ENCODE assay signal across 9 cellular contexts in the genomic region with DNA sequence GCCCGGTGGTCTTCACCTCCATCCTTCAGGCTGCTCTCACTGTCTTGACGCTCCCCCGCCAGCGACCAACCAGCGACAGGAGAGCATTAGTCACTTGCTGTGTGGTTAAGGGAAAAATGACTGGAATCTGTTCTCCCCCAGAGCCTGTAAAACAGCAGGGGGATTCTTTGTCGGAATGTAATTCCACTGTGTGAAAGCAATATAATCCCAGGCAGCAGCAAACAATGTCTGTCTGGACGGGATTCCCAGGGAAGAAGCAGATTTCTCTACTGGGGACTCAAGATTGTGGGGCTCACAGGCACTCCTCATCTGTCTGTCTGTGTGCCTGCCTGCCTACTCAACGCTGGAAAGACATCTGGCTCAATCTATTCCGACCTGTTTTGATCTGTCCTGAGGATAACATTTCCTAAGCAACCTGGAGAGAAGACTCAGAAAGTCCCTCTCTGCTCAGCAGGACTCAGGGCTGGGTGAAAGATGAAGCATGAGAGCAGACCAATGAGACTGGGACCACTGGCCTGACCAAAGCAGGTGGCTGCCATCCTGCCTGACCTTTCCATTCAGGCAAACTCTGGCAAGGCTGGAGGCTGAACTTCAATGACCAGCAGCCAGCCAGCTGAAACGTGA. TPM values are rescaled to one million over a fixed set of nuclear protein-coding genes. Genes with fewer than 3 reads are reported as not detected.
DNase-seq lines count a peak whose midpoint lies in the region; ATAC-seq and TF ChIP-seq lines count a peak whose summit lies in the region.
"Had no signal": no experiment of that assay in that cellular context is flagged by ENCODE, and none has a peak within 500 bp of the region (broad histone marks: within the 10 kb centered on the region; RNA-seq: fewer than 3 reads in every experiment).

No MANE protein-coding gene starts in this region.

- H3K4me1 ChIP-seq in HEK293 (ENCODE audit: control insufficient read depth, insufficient read depth, low read length) (peaks cover 20% of the 10 kb centered on the region), ascending aorta (peaks cover 5 to 63% of the 10 kb centered on the region in 2 donors), iPS-20b (ENCODE audit: insufficient read depth, low read length) (peaks cover 23% of the 10 kb centered on the region), tibial artery (peaks cover 4 to 90% (median 75%) of the 10 kb centered on the region in 4 donors), mucosa of descending colon (ENCODE audit: low read depth) (no peaks in the 10 kb centered on the region)
- H3K4me1 ChIP-seq: body of pancreas had no signal

- CTCF ChIA-PET in HEK293 (lab: Yijun Ruan, JAX): no interaction called here

- H3K27me3 ChIP-seq in ascending aorta: no peaks in the 10 kb centered on the region
- H3K27me3 ChIP-seq in iPS-20b (ENCODE audit: insufficient read depth, low read length): no peaks in the 10 kb centered on the region
- H3K27me3 ChIP-seq in tibial artery: no peaks in the 10 kb centered on the region
- H3K27me3 ChIP-seq: body of pancreas had no signal

- DNase-seq in ascending aorta (ENCODE audit: low spot score in 2 of 2) (peak in 1 of 2 donors; percentile 65), tibial artery (no peak), mucosa of descending colon (no peak), NCI-H128 (lab: John Stamatoyannopoulos, UW; ENCODE audit: unreplicated experiment) (no peak), KG1 (lab: John Stamatoyannopoulos, UW) (no peak)
- no peak for DNase-seq in stimulated activated naive CD8-positive, alpha-beta T cell treated with anti-CD3 and anti-CD28 coated beads, Interleukin-15, amount 100 ng/mL, for 72 hours
- DNase-seq: body of pancreas had no signal

- no peaks in the 10 kb centered on the region for H3K4me1 Mint-ChIP-seq in stimulated activated naive CD8-positive, alpha-beta T cell treated with anti-CD3 and anti-CD28 coated beads, Interleukin-15, amount 100 ng/mL, for 72 hours

- TF ChIP-seq CTCF in HEK293 (tag by site-specific recombination; IDR thresholded peaks at IDR 0.05) (no peak), ascending aorta (IDR thresholded peaks at IDR 0.05) (no peak), tibial artery (IDR thresholded peaks at IDR 0.05) (no peak), mucosa of descending colon (IDR thresholded peaks at IDR 0.05) (no peak)

- H3K27ac ChIP-seq in HEK293 (ENCODE audit: extremely low read depth, low read depth, low read length) (peak overlapping the region; percentile 66), ascending aorta (peak overlapping the region; percentile 88 to 92), iPS-20b (ENCODE audit: low read length) (no peak overlapping the region), tibial artery (peak overlapping the region; percentile 78 to 86)
- H3K27ac ChIP-seq: body of pancreas had no signal

- intact Hi-C loops in ascending aorta (cut with DNase I): no loop called here
- intact Hi-C loops in tibial artery (cut with DNase I; ENCODE audit: low total_unique reads): loop anchor here (5.0 kb wide), 1 partner anchor 53 kb away; a partner anchor contains a TSS
- intact Hi-C loops in mucosa of descending colon (cut with DNase I, micrococcal nuclease): no loop called here

- no peaks in the 10 kb centered on the region for H3K9me3 Mint-ChIP-seq in stimulated activated naive CD8-positive, alpha-beta T cell treated with anti-CD3 and anti-CD28 coated beads, Interleukin-15, amount 100 ng/mL, for 72 hours

- ATAC-seq in mucosa of descending colon: no peak
- ATAC-seq in stimulated activated naive CD8-positive, alpha-beta T cell treated with anti-CD3 and anti-CD28 coated beads, Interleukin-15, amount 100 ng/mL, for 72 hours: no peak
- ATAC-seq: body of pancreas had no signal

- H3K4me3 ChIP-seq in HEK293 (ENCODE audit: low read depth, low read length) (no peak overlapping the region; the same call in 1 of the 2 replicates), ascending aorta (no peak overlapping the region), iPS-20b (ENCODE audit: low read length) (peak overlapping the region; percentile 8; the same call in 1 of the 2 replicates), tibial artery (no peak overlapping the region), mucosa of descending colon (no peak overlapping the region)
- H3K4me3 ChIP-seq: body of pancreas had no signal

- H3K36me3 ChIP-seq in HEK293 (ENCODE audit: control insufficient read depth in 2 of 2, insufficient read depth in 1 of 2, low read length in 2 of 2) (no peaks in the 10 kb centered on the region; a peak in 1 of 3 replicates), ascending aorta (peaks cover 11 to 21% of the 10 kb centered on the region in 2 donors), iPS-20b (ENCODE audit: insufficient read depth, low read depth, low read length) (peaks cover 44% of the 10 kb centered on the region), tibial artery (peaks cover 0 to 5% (median 0%) of the 10 kb centered on the region in 3 donors), mucosa of descending colon (ENCODE audit: low read depth) (no peaks in the 10 kb centered on the region)

- H3K27ac Mint-ChIP-seq in stimulated activated naive CD8-positive, alpha-beta T cell treated with anti-CD3 and anti-CD28 coated beads, Interleukin-15, amount 100 ng/mL, for 72 hours: no peak overlapping the region

- H3K27me3 Mint-ChIP-seq in stimulated activated naive CD8-positive, alpha-beta T cell treated with anti-CD3 and anti-CD28 coated beads, Interleukin-15, amount 100 ng/mL, for 72 hours: peaks cover 59% of the 10 kb centered on the region

- H3K9me3 ChIP-seq in HEK293 (ENCODE audit: control insufficient read depth, insufficient read depth, low read depth, low read length): no peaks in the 10 kb centered on the region
- no peaks in the 10 kb centered on the region for H3K9me3 ChIP-seq in ascending aorta
- H3K9me3 ChIP-seq in iPS-20b (ENCODE audit: insufficient read depth, low read depth, low read length): no peaks in the 10 kb centered on the region
- H3K9me3 ChIP-seq in tibial artery: no peaks in the 10 kb centered on the region
- H3K9me3 ChIP-seq in mucosa of descending colon: no peaks in the 10 kb centered on the region
- H3K9me3 ChIP-seq: body of pancreas had no signal

- H3K4me3 Mint-ChIP-seq in stimulated activated naive CD8-positive, alpha-beta T cell treated with anti-CD3 and anti-CD28 coated beads, Interleukin-15, amount 100 ng/mL, for 72 hours: no peak overlapping the region

- peak overlapping the region; percentile 30; the same call in 1 of the 2 replicates for H3K9ac ChIP-seq in iPS-20b (ENCODE audit: low read depth, low read length)

- POLR2A ChIA-PET in HEK293 (lab: Yijun Ruan, JAX): no interaction called here

TF ChIP-seq in HEK293, 187 proteins besides CTCF, POLR2A, EP300 and RAD21 (continues in another document):
- TF ChIP-seq ZNF366 (tag by site-specific recombination; conservative IDR thresholded peaks at IDR 0.05) (peak; percentile 75), ZNF768 (tag by site-specific recombination; IDR thresholded peaks at IDR 0.05) (peak; percentile 63; the same call in 1 of the 2 replicates), ZNF426 (tag by site-specific recombination; IDR thresholded peaks at IDR 0.05) (no peak), SP7 (tag by site-specific recombination; IDR thresholded peaks at IDR 0.05) (peak; percentile 78), ZSCAN30 (tag by site-specific recombination; IDR thresholded peaks at IDR 0.05) (peak; percentile 95), ZNF623 (tag by site-specific recombination; IDR thresholded peaks at IDR 0.05) (no peak), ZNF660 (tag by site-specific recombination; IDR thresholded peaks at IDR 0.05) (peak; percentile 93), ZNF350 (tag by site-specific recombination; IDR thresholded peaks at IDR 0.05) (no peak), ZNF514 (tag by site-specific recombination; IDR thresholded peaks at IDR 0.05) (no peak), ZNF76 (tag by site-specific recombination; IDR thresholded peaks at IDR 0.05; ENCODE audit: borderline replicate concordance, low read depth) (no peak), OSR2 (tag by site-specific recombination; IDR thresholded peaks at IDR 0.05) (peak; percentile 86), ZIC2 (tag by site-specific recombination; IDR thresholded peaks at IDR 0.05) (peak; percentile 98), GLI2 (tag by site-specific recombination; IDR thresholded peaks at IDR 0.05; ENCODE audit: borderline replicate concordance, low read depth) (peak; percentile 63; the same call in 1 of the 2 replicates), KLF9 (tag by site-specific recombination; IDR thresholded peaks at IDR 0.05; ENCODE audit: low read depth) (no peak)
- TF ChIP-seq, protein P1, sequence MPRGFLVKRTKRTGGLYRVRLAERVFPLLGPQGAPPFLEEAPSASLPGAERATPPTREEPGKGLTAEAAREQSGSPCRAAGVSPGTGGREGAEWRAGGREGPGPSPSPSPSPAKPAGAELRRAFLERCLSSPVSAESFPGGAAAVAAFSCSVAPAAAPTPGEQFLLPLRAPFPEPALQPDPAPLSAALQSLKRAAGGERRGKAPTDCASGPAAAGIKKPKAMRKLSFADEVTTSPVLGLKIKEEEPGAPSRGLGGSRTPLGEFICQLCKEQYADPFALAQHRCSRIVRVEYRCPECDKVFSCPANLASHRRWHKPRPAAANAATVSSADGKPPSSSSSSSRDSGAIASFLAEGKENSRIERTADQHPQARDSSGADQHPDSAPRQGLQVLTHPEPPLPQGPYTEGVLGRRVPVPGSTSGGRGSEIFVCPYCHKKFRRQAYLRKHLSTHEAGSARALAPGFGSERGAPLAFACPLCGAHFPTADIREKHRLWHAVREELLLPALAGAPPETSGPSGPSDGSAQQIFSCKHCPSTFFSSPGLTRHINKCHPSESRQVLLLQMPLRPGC (tag by site-specific recombination; IDR thresholded peaks at IDR 0.05): peak; percentile 92
- TF ChIP-seq, protein P2, sequence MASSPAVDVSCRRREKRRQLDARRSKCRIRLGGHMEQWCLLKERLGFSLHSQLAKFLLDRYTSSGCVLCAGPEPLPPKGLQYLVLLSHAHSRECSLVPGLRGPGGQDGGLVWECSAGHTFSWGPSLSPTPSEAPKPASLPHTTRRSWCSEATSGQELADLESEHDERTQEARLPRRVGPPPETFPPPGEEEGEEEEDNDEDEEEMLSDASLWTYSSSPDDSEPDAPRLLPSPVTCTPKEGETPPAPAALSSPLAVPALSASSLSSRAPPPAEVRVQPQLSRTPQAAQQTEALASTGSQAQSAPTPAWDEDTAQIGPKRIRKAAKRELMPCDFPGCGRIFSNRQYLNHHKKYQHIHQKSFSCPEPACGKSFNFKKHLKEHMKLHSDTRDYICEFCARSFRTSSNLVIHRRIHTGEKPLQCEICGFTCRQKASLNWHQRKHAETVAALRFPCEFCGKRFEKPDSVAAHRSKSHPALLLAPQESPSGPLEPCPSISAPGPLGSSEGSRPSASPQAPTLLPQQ (tag by site-specific recombination; IDR thresholded peaks at IDR 0.05): peak; percentile 51; the same call in 1 of the 2 replicates

RNA-seq across cellular contexts. Expression of a gene that starts 54.6 kb away (rescaled TPM):
- total RNA-seq in ascending aorta (29.7 TPM), mucosa of descending colon (1 to 10 TPM; 4.9 to 6.8 (median 5.4) TPM)
